Comparison of ENCODE assay signal across 18 cellular contexts in genomic region chr6:3769610-3770009, GRCh38. TPM values are rescaled to one million over a fixed set of nuclear protein-coding genes. Genes with fewer than 3 reads are reported as not detected.
A peak's percentile ranks its signal among the peaks of the same experiment; 100 is the strongest.
DNase-seq lines count a peak whose midpoint lies in the region; ATAC-seq and TF ChIP-seq lines count a peak whose summit lies in the region.
"Had no signal": no experiment of that assay in that cellular context is flagged by ENCODE, and none has a peak within 500 bp of the region (broad histone marks: within the 10 kb centered on the region; RNA-seq: fewer than 3 reads in every experiment).

No MANE protein-coding gene starts in this region.

- no peak overlapping the region for H3K9ac ChIP-seq in IMR-90 (ENCODE audit: low read depth, low read length)

- POLR2A ChIA-PET in IMR-90 (lab: Charles Lee; ENCODE audit: unreplicated experiment), result no interaction called here

- H2AK5ac ChIP-seq in IMR-90 (ENCODE audit: low read depth, low read length), result peak overlapping the region; percentile 76

- no peaks in the 10 kb centered on the region; the same call in 1 of the 2 replicates for H3K9me1 ChIP-seq in IMR-90 (ENCODE audit: insufficient read depth, low read length)

- no peak overlapping the region for H3K56ac ChIP-seq in IMR-90 (ENCODE audit: extremely low read depth, insufficient read depth, low read length)

- H3K36me3 Mint-ChIP-seq in effector memory CD8-positive, alpha-beta T cell (ENCODE audit: insufficient read depth), result no peaks in the 10 kb centered on the region
- H3K36me3 Mint-ChIP-seq: naive thymus-derived CD4-positive, alpha-beta T cell had no signal

- H2BK5ac ChIP-seq in IMR-90 (ENCODE audit: low read depth, low read length, poor library complexity, severe bottlenecking), result no peak overlapping the region

- H3K4me2 ChIP-seq in IMR-90 (ENCODE audit: low read depth, low read length), result no peak overlapping the region

- H3K36me3 ChIP-seq in IMR-90 (ENCODE audit: control insufficient read depth, insufficient read depth, low read length) (no peaks in the 10 kb centered on the region), heart left ventricle (no peaks in the 10 kb centered on the region)
- H3K36me3 ChIP-seq: stomach had no signal

- no peaks in the 10 kb centered on the region for H4K20me1 ChIP-seq in IMR-90 (ENCODE audit: insufficient read depth, low read length)

- H4K8ac ChIP-seq in IMR-90 (ENCODE audit: low read depth in 2 of 2, low read length in 2 of 2), result no peak overlapping the region

- no peak overlapping the region for H2BK15ac ChIP-seq in IMR-90 (ENCODE audit: low read depth, low read length)

- no peak overlapping the region for H2BK20ac ChIP-seq in IMR-90 (ENCODE audit: low read depth, low read length)

- peaks cover 6% of the 10 kb centered on the region for H3K4me1 ChIP-seq in IMR-90 (ENCODE audit: control insufficient read depth, insufficient read depth, low read length)
- H3K4me1 ChIP-seq in heart left ventricle, result peaks cover 0 to 13% (median 3%) of the 10 kb centered on the region in 12 donors

- dilution Hi-C loops in IMR-90 (cut with HindIII; ENCODE audit: low sequenced_read_pairs, unreplicated experiment), result no loop called here

- no peak overlapping the region for H3K18ac ChIP-seq in IMR-90 (ENCODE audit: low read depth, low read length)

- peaks cover 0 to 7% of the 10 kb centered on the region in 2 donors for H3K4me1 Mint-ChIP-seq in effector memory CD8-positive, alpha-beta T cell (ENCODE audit: low read depth in 2 of 2)
- H3K4me1 Mint-ChIP-seq: naive thymus-derived CD4-positive, alpha-beta T cell had no signal

- peak; percentile 68 for DNase-seq in AG08396 (ENCODE audit: low spot score)
- peak; percentile 68 for DNase-seq in IMR-90
- DNase-seq in amniotic stem cell (lab: John Stamatoyannopoulos, UW), result peak; percentile 16
- DNase-seq in iris pigment epithelial cell (ENCODE audit: low read depth), result peak; percentile 67
- no peak for DNase-seq in G401 (ENCODE audit: low spot score)
- DNase-seq in heart left ventricle, result no peak
- no peak for DNase-seq in effector memory CD8-positive, alpha-beta T cell
- no peak for DNase-seq in A172 (ENCODE audit: low spot score)
- DNase-seq: activated gamma-delta T cell treated with Interleukin-2 at 50 U/mL for 16 hours; DMS 273 treated with DMSO at 0.1 percent for 48 hours; foreskin melanocyte; KG1; naive thymus-derived CD4-positive, alpha-beta T cell; stimulated activated CD4-positive, alpha-beta T cell treated with anti-CD3 and anti-CD28 coated beads, Interleukin-12 subunit alpha, Interleukin-12 subunit beta, amount 100 ng/mL, for 4 hours; stomach; SW 1271 had no signal

- TF ChIP-seq RAD21 in IMR-90 (IDR thresholded peaks at IDR 0.05; ENCODE audit: low read length), result no peak

- no peaks in the 10 kb centered on the region for H3K9me3 Mint-ChIP-seq in effector memory CD8-positive, alpha-beta T cell

- no peak overlapping the region for H3K4me3 Mint-ChIP-seq in effector memory CD8-positive, alpha-beta T cell
- H3K4me3 Mint-ChIP-seq: naive thymus-derived CD4-positive, alpha-beta T cell had no signal

- H3K27ac Mint-ChIP-seq in effector memory CD8-positive, alpha-beta T cell, result no peak overlapping the region
- H3K27ac Mint-ChIP-seq: naive thymus-derived CD4-positive, alpha-beta T cell had no signal

- no CpG with 5 or more reads among the region's 6 CpGs for WGBS in IMR-90 (ENCODE audit: extremely low coverage in 2 of 2, insufficient read length in 1 of 2), 2 experiments
- WGBS in heart left ventricle, 4 donors, result 92 to 96% (median 93%) methylated on average over 6 of the region's 6 CpGs

- H2BK120ac ChIP-seq in IMR-90 (ENCODE audit: low read depth, low read length), result no peak overlapping the region

- H4K91ac ChIP-seq in IMR-90 (ENCODE audit: insufficient read depth, low read depth, low read length), result no peak overlapping the region

- H3K4me3 ChIP-seq in IMR-90 (ENCODE audit: insufficient read depth, low read depth, low read length) (no peak overlapping the region), heart left ventricle (no peak overlapping the region)
- H3K4me3 ChIP-seq: stomach had no signal

- intact Hi-C loops in IMR-90 (cut with micrococcal nuclease) (no loop called here), heart left ventricle (cut with DNase I) (loop anchor here in 1 of 10 donors (5.0 kb wide), 1 partner anchor 43 kb away; no protein-coding TSS in a partner anchor)

- TF ChIP-seq POLR2A in IMR-90 (IDR thresholded peaks at IDR 0.05; ENCODE audit: low read depth, low read length) (no peak), heart left ventricle (IDR thresholded peaks at IDR 0.05) (no peak)

- ATAC-seq in IMR-90 (ENCODE audit: low read depth) (peak; percentile 46; the same call in 1 of the 2 replicates), heart left ventricle (no peak)
- no peak for ATAC-seq in effector memory CD8-positive, alpha-beta T cell (replicated peaks)
- ATAC-seq: naive thymus-derived CD4-positive, alpha-beta T cell had no signal

- H3K27ac ChIP-seq in IMR-90 (ENCODE audit: insufficient read depth, low read length), result no peak overlapping the region
- no peak overlapping the region for H3K27ac ChIP-seq in heart left ventricle
- H3K27ac ChIP-seq: HL-60, stomach, VCaP had no signal

- H2AK9ac ChIP-seq in IMR-90 (replicated peaks; ENCODE audit: low read depth, low read length, poor library complexity), result no peak overlapping the region

- TF ChIP-seq CTCF in IMR-90 (conservative IDR thresholded peaks at IDR 0.05; ENCODE audit: low read depth, low read length) (no peak), heart left ventricle (IDR thresholded peaks at IDR 0.05) (no peak)

- no peak overlapping the region; the same call in 1 of the 2 replicates for H3K14ac ChIP-seq in IMR-90 (replicated peaks; ENCODE audit: low read depth, low read length)

- H3K79me1 ChIP-seq in IMR-90 (ENCODE audit: low read depth in 1 of 2, low read length in 2 of 2), result no peaks in the 10 kb centered on the region

- H3K23ac ChIP-seq in IMR-90 (ENCODE audit: low read depth, low read length), result no peak overlapping the region

- no TSS peak for BruUV-seq in IMR-90 (replicated peaks; lab: Mats Ljungman, UMichigan)

- no peak overlapping the region for H3K4ac ChIP-seq in IMR-90 (ENCODE audit: low read depth, low read length)

- CTCF ChIA-PET in IMR-90 (lab: Yijun Ruan, JAX), result no interaction called here

- in situ Hi-C loops in IMR-90 (cut with MboI; ENCODE audit: low sequenced_read_pairs), result no loop called here
- in situ Hi-C loops in G401 (cut with HindIII; ENCODE audit: low sequenced_read_pairs), result no loop called here

- no peak overlapping the region for H4K5ac ChIP-seq in IMR-90 (ENCODE audit: low read depth, low read length)

- H3K27me3 Mint-ChIP-seq in effector memory CD8-positive, alpha-beta T cell, result peaks cover 36 to 62% of the 10 kb centered on the region in 2 donors

- H2AFZ ChIP-seq in IMR-90 (replicated peaks; ENCODE audit: low read length, poor library complexity), result no peak overlapping the region

- H3K27me3 ChIP-seq in IMR-90 (ENCODE audit: control insufficient read depth, insufficient read depth, low read length), result no peaks in the 10 kb centered on the region
- H3K27me3 ChIP-seq in heart left ventricle, result no peaks in the 10 kb centered on the region
- H3K27me3 ChIP-seq: stomach had no signal

- H3K9me3 ChIP-seq in IMR-90 (ENCODE audit: control insufficient read depth, insufficient read depth, low read length) (no peaks in the 10 kb centered on the region), heart left ventricle (no peaks in the 10 kb centered on the region)
- H3K9me3 ChIP-seq: stomach had no signal

TF ChIP-seq in IMR-90, 13 proteins besides CTCF, POLR2A, EP300 and RAD21:
- no peak for TF ChIP-seq MAFK (IDR thresholded peaks at IDR 0.05; ENCODE audit: low read depth, low read length)
- TF ChIP-seq CEBPB (IDR thresholded peaks at IDR 0.05; ENCODE audit: low read depth, low read length), result peak; percentile 83
- no peak for TF ChIP-seq MXI1 (IDR thresholded peaks at IDR 0.05; ENCODE audit: borderline replicate concordance, low read depth, low read length)
- TF ChIP-seq MAZ (IDR thresholded peaks at IDR 0.05; ENCODE audit: borderline replicate concordance, low read depth, low read length), result no peak
- peak; percentile 75 for TF ChIP-seq FOS (IDR thresholded peaks at IDR 0.05; ENCODE audit: low read depth, low read length)
- no peak for TF ChIP-seq ELK1 (IDR thresholded peaks at IDR 0.05; ENCODE audit: borderline replicate concordance, low read depth, low read length)

RNA-seq across cellular contexts. Expression of gene PXDC1, which starts 18.1 kb away (rescaled TPM):
- total RNA-seq in IMR-90 (2012; rRNA removed), result 66.4 and 72.2 TPM in 2 replicates
- polyA plus RNA-seq in IMR-90 (2012; rRNA removed), result 56.7 and 63.3 TPM in 2 replicates
- 42.0 and 49.1 TPM in 2 replicates for polyA plus RNA-seq in IMR-90 (2012; cell fraction: cytosol; rRNA removed)
- 40.5 and 49.4 TPM in 2 replicates for polyA plus RNA-seq in IMR-90 (2012; cell fraction: nucleus; rRNA removed; ENCODE audit: low replicate concordance)
- total RNA-seq in G401 (2014; rRNA removed; shearing (Covaris generic)), result 1.4 and 2.1 TPM in 2 replicates
- total RNA-seq in heart left ventricle, result 10 to 100 TPM; 13.7 to 73.9 (median 29.1) TPM
- 10 to 100 TPM; 20.0 to 89.9 TPM for polyA plus RNA-seq in heart left ventricle
- 38.6 and 50.8 TPM in 2 replicates for total RNA-seq in A172 (2014; rRNA removed; shearing (Covaris generic))
- polyA plus RNA-seq: naive thymus-derived CD4-positive, alpha-beta T cell had no signal

Comparison
In these comparisons a context has a peak if more than half of its experiments do, and no peak if none do; other contexts are left out.
1. DNase-seq: peak in AG08396 (single experiment), IMR-90 (single experiment), amniotic stem cell (single experiment) and iris pigment epithelial cell (single experiment); none in G401 (single experiment), heart left ventricle (0 of 5), effector memory CD8-positive, alpha-beta T cell (0 of 3) and A172 (single experiment).